Comparison of ENCODE assay signal across 18 cellular contexts in the genomic region with DNA sequence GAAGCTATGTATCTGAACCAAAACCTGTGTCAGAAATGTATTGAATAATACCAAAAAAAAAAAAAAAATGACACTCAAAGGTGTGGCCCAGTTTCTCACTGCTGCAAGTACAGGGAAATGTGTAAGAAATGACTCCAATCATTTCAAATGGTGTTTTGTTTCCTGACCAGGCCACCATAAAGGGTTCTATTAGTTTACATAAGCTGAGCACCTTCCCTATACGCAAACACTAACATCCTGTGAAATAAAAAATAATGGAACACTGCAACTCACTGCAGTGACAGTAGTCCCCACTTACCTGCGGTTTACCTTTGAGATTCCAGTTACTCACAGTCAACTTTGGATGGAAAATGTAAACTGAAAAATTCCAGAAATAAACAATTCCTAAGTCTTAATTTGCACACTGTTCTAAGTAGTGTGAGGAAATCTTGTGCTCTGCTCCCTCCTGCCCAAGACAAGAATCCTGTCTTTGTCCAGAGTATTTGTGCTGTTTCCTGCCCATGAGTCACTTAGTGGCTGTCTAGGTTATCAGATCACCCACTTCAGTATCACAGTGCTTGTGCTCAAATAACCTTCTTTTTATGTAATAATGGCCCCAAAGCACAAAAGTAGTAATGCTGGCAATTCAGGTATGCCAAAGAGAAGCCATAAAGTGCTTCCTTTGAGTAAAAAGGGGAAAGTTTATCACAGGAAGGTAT.
DNase-seq lines count a peak whose midpoint lies in the region; ATAC-seq and TF ChIP-seq lines count a peak whose summit lies in the region.
"Had no signal": no experiment of that assay in that cellular context is flagged by ENCODE, and none has a peak within 500 bp of the region (broad histone marks: within the 10 kb centered on the region; RNA-seq: fewer than 3 reads in every experiment).

No MANE protein-coding gene starts in this region.

- POLR2A ChIA-PET in MCF 10A (lab: Yijun Ruan, JAX): no interaction called here

- no TSS peak for BruUV-seq in MCF 10A (replicated peaks; lab: Mats Ljungman, UMichigan)

- ATAC-seq in left colon (peak; percentile 80), HG02610 (IDR thresholded peaks at IDR 0.05; ENCODE audit: unreplicated experiment) (no peak), HG02763 (IDR thresholded peaks at IDR 0.05; ENCODE audit: unreplicated experiment) (no peak)
- ATAC-seq in stimulated activated effector memory CD8-positive, alpha-beta T cell treated with anti-CD3 and anti-CD28 coated beads, Interleukin-12 subunit alpha, Interleukin-12 subunit beta, amount 100 ng/mL, for 72 hours: no peak
- ATAC-seq: K562, T-cell had no signal

- no peak overlapping the region for H3K27ac ChIP-seq in breast epithelium
- H3K27ac ChIP-seq: suprapubic skin had no signal

- intact Hi-C loops in MCF 10A (cut with micrococcal nuclease) (no loop called here), breast epithelium (cut with DNase I; ENCODE audit: low total_unique reads) (no loop called here), left colon (cut with DNase I, micrococcal nuclease) (no loop called here), lower leg skin (cut with DNase I; ENCODE audit: low total_unique reads) (no loop called here)

- H3K4me3 Mint-ChIP-seq in MCF 10A (ENCODE audit: unreplicated experiment): no peak overlapping the region
- H3K4me3 Mint-ChIP-seq in stimulated activated effector memory CD8-positive, alpha-beta T cell treated with anti-CD3 and anti-CD28 coated beads, Interleukin-12 subunit alpha, Interleukin-12 subunit beta, amount 100 ng/mL, for 72 hours: no peak overlapping the region
- H3K4me3 Mint-ChIP-seq: memory B cell, T-cell had no signal

- H3K9me3 ChIP-seq in breast epithelium: no peaks in the 10 kb centered on the region

- TF ChIP-seq POLR2A in breast epithelium (IDR thresholded peaks at IDR 0.05) (no peak), lower leg skin (IDR thresholded peaks at IDR 0.05) (no peak)

- WGBS in lower leg skin, 2 donors: 36 to 82% methylated on average over 2 of the region's 2 CpGs

- DNase-seq in MCF 10A (ENCODE audit: unreplicated experiment) (peak; percentile 25), breast epithelium (ENCODE audit: low spot score in 2 of 2) (no peak), SK-MEL-5 (ENCODE audit: low read depth, low spot score) (peak; percentile 77), left colon (no peak), lower leg skin (ENCODE audit: low spot score in 2 of 2) (no peak)
- no peak for DNase-seq in stimulated activated effector memory CD8-positive, alpha-beta T cell treated with anti-CD3 and anti-CD28 coated beads, Interleukin-12 subunit alpha, Interleukin-12 subunit beta, amount 100 ng/mL, for 72 hours (ENCODE audit: low spot score in 2 of 2)
- DNase-seq: ACHN; activated CD4-positive, CD25-positive, alpha-beta regulatory T cell treated with anti-CD3 and anti-CD28 coated beads, Interleukin-2, amount 50 U/mL, for 72 hours; cortex of kidney; DMS 273 treated with DMSO at 0.1 percent for 48 hours; NCI-H187 treated with DMSO at 0.1 percent for 48 hours; stimulated activated CD4-positive, alpha-beta T cell treated with anti-CD3 and anti-CD28 coated beads, Interleukin-15, amount 100 ng/mL, for 24 hours; T-cell had no signal

- in situ Hi-C loops in SK-MEL-5 (cut with HindIII; ENCODE audit: low pct_unique_long_range_greater_than_20kb, low sequenced_read_pairs): no loop called here

- no peak overlapping the region for H3K27ac Mint-ChIP-seq in MCF 10A (ENCODE audit: low read depth, unreplicated experiment)
- H3K27ac Mint-ChIP-seq in stimulated activated effector memory CD8-positive, alpha-beta T cell treated with anti-CD3 and anti-CD28 coated beads, Interleukin-12 subunit alpha, Interleukin-12 subunit beta, amount 100 ng/mL, for 72 hours: no peak overlapping the region
- H3K27ac Mint-ChIP-seq: memory B cell, T-cell had no signal

- H3K36me3 ChIP-seq in breast epithelium: no peaks in the 10 kb centered on the region
- H3K36me3 ChIP-seq: suprapubic skin had no signal

- H3K27me3 Mint-ChIP-seq in MCF 10A (ENCODE audit: insufficient read depth, unreplicated experiment): no peaks in the 10 kb centered on the region
- H3K27me3 Mint-ChIP-seq: T-cell had no signal

- no peaks in the 10 kb centered on the region for H3K36me3 Mint-ChIP-seq in MCF 10A (ENCODE audit: insufficient read depth, unreplicated experiment)
- no peaks in the 10 kb centered on the region for H3K36me3 Mint-ChIP-seq in stimulated activated effector memory CD8-positive, alpha-beta T cell treated with anti-CD3 and anti-CD28 coated beads, Interleukin-12 subunit alpha, Interleukin-12 subunit beta, amount 100 ng/mL, for 72 hours
- H3K36me3 Mint-ChIP-seq: memory B cell, T-cell had no signal

- peaks cover 6% of the 10 kb centered on the region for H3K4me1 Mint-ChIP-seq in MCF 10A (ENCODE audit: insufficient read depth, unreplicated experiment)
- H3K4me1 Mint-ChIP-seq in stimulated activated effector memory CD8-positive, alpha-beta T cell treated with anti-CD3 and anti-CD28 coated beads, Interleukin-12 subunit alpha, Interleukin-12 subunit beta, amount 100 ng/mL, for 72 hours: no peaks in the 10 kb centered on the region
- H3K4me1 Mint-ChIP-seq: T-cell had no signal

- CTCF ChIA-PET in MCF 10A (lab: Yijun Ruan, JAX): interaction anchor here (0.6 to 0.7 kb wide), 3 partner anchors 33 to 339 kb away, joined by 3 to 5 read pairs (median 3); no protein-coding TSS in a partner anchor

- H3K4me3 ChIP-seq in breast epithelium (no peak overlapping the region), lower leg skin (ENCODE audit: low read depth, poor library complexity, severe bottlenecking) (no peak overlapping the region)
- H3K4me3 ChIP-seq: K562, suprapubic skin had no signal

- TF ChIP-seq CTCF in MCF 10A (IDR thresholded peaks at IDR 0.05; ENCODE audit: unreplicated experiment): no peak
- TF ChIP-seq CTCF in breast epithelium (IDR thresholded peaks at IDR 0.05): no peak
- TF ChIP-seq CTCF in lower leg skin (IDR thresholded peaks at IDR 0.05): no peak

- no peaks in the 10 kb centered on the region for H3K27me3 ChIP-seq in breast epithelium
- H3K27me3 ChIP-seq: suprapubic skin had no signal

- H3K4me1 ChIP-seq in breast epithelium: no peaks in the 10 kb centered on the region
- H3K4me1 ChIP-seq: suprapubic skin had no signal

- peaks cover 7% of the 10 kb centered on the region for H3K9me3 Mint-ChIP-seq in MCF 10A (ENCODE audit: unreplicated experiment)
- H3K9me3 Mint-ChIP-seq in stimulated activated effector memory CD8-positive, alpha-beta T cell treated with anti-CD3 and anti-CD28 coated beads, Interleukin-12 subunit alpha, Interleukin-12 subunit beta, amount 100 ng/mL, for 72 hours: peaks cover 7% of the 10 kb centered on the region

Comparison
In these comparisons a context has a peak if more than half of its experiments do, and no peak if none do; other contexts are left out.
1. DNase-seq: peak in MCF 10A (single experiment) and SK-MEL-5 (single experiment); none in breast epithelium (0 of 2), left colon (0 of 2), stimulated activated effector memory CD8-positive, alpha-beta T cell treated with anti-CD3 and anti-CD28 coated beads, Interleukin-12 subunit alpha, Interleukin-12 subunit beta, amount 100 ng/mL, for 72 hours (0 of 2) and lower leg skin (0 of 2).